8 cellular contexts compared by ENCODE assay signal in the genomic region with DNA sequence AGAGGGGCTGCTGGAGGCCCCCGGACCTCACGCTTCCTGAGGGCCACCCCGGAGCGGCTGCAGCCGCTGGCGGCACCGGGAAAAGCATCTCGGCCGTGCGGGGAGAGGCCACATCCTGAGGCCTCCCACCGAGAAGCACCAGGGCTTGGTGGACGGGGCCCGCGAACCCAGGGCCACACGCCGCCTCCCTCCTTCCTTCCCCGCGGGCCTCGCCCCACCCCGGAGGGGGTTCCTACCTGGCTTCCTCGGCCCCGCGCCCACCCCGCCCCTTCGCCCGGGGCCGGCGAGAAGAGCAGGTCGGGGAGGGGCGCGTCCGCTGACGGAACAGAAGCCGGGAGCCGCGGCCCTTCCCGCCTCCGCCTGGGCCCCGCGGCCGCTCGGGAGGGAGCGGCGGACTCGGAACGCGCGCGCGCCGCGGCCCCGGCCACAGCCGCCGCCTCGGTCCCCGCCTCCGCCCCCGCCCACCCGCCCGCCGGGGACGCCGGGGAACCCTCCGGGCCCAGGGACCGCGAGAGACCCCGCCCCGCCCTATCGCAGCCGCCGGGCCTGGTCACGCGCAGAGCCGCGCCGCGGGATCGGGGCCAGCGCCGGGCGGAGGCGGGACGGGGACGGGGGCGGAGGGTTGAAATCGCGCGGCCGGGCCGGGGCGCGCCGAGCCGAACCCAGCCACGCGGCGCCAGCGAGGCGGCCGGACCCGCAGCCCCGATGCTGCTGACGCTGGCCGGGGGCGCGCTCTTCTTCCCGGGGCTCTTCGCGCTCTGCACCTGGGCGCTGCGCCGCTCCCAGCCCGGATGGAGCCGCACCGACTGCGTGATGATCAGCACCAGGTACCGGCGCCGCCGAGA. TPM values are rescaled to one million over a fixed set of nuclear protein-coding genes. Genes with fewer than 3 reads are reported as not detected.
DNase-seq lines count a peak whose midpoint lies in the region; ATAC-seq, FAIRE-seq and TF ChIP-seq lines count a peak whose summit lies in the region.

A gene (plus strand): TSS at position 654 of the 845 bp plus-strand sequence. CDS start 52 bp downstream, at position 706.

- H3K27ac ChIP-seq in A549 (peak within 1 kb of the TSS; percentile 89 to 96), SK-N-SH (ENCODE audit: low read depth in 2 of 2, low read length in 1 of 2) (peak within 1 kb of the TSS; percentile 41 to 77; a peak in 3 of 4 replicates), left ventricle myocardium inferior (replicated peaks) (peak within 1 kb of the TSS; percentile 84)

- H3K36me3 ChIP-seq in SK-N-SH (replicated peaks in 1 of 2; ENCODE audit: control insufficient read depth in 1 of 2, insufficient read depth in 2 of 2, low read length in 1 of 2) (peaks cover 0 to 14% of the 10 kb centered on the region in 2 experiments), left ventricle myocardium inferior (no peaks in the 10 kb centered on the region)

- H3K9me2 ChIP-seq in SK-N-SH = no peaks in the 10 kb centered on the region

- no peaks in the 10 kb centered on the region for H3K9me3 ChIP-seq in A549
- no peaks in the 10 kb centered on the region for H3K9me3 ChIP-seq in SK-N-SH
- no peaks in the 10 kb centered on the region for H3K9me3 ChIP-seq in left ventricle myocardium inferior (replicated peaks)

- TF ChIP-seq EP300 in A549 (IDR thresholded peaks at IDR 0.05) (no peak), SK-N-SH (IDR thresholded peaks at IDR 0.05; ENCODE audit: borderline replicate concordance in 1 of 2, low read depth in 1 of 2, low read length in 1 of 2) (no peak)

- intact Hi-C loops in left ventricle myocardium inferior (cut with micrococcal nuclease) = no loop called here
- intact Hi-C loops in posterior cingulate gyrus (cut with DNase I) = no loop called here

- POLR2A ChIA-PET in A549 (lab: Yijun Ruan, JAX) = no interaction called here
- POLR2A ChIA-PET in SK-N-SH (lab: Yijun Ruan, JAX) = no interaction called here

- CTCF ChIA-PET in A549 (lab: Yijun Ruan, JAX) (no interaction called here), SK-N-SH (lab: Yijun Ruan, JAX) (no interaction called here)

- H3F3A ChIP-seq in SK-N-SH (replicated peaks; ENCODE audit: insufficient read depth) = peaks cover 8% of the 10 kb centered on the region

- 2% methylated on average over 18 of the region's 121 CpGs for WGBS in A549 (ENCODE audit: missing lambda C conversion rate)
- WGBS in SK-N-SH (ENCODE audit: low lambda C conversion rate) = no CpG with 5 or more reads among the region's 121 CpGs

- peak; percentile 72 to 80 for ATAC-seq in A549
- peak; percentile 76 for ATAC-seq in GM18511 (IDR thresholded peaks at IDR 0.05; ENCODE audit: unreplicated experiment)
- ATAC-seq in HG03280 (IDR thresholded peaks at IDR 0.05; ENCODE audit: unreplicated experiment) = peak; percentile 53

- H2AFZ ChIP-seq in SK-N-SH (ENCODE audit: low read depth) = peak within 1 kb of the TSS; percentile 89

- H3K4me1 ChIP-seq in A549 (peaks cover 14% of the 10 kb centered on the region), SK-N-SH (ENCODE audit: control insufficient read depth in 1 of 2, insufficient read depth in 2 of 2, low read depth in 1 of 2, low read length in 1 of 2) (peaks cover 0 to 8% of the 10 kb centered on the region in 2 experiments; a peak in 1 of 4 replicates), left ventricle myocardium inferior (peaks cover 25% of the 10 kb centered on the region)

- H3K4me3 ChIP-seq in A549 = peak within 1 kb of the TSS; percentile 80
- H3K4me3 ChIP-seq in SK-N-SH (ENCODE audit: low read depth in 2 of 2, low read length in 1 of 2) = peak within 1 kb of the TSS; percentile 68 to 85
- peak within 1 kb of the TSS; percentile 90 for H3K4me3 ChIP-seq in left ventricle myocardium inferior

- no peaks in the 10 kb centered on the region for H3K27me3 ChIP-seq in SK-N-SH (ENCODE audit: insufficient read depth)
- H3K27me3 ChIP-seq in left ventricle myocardium inferior (ENCODE audit: low read depth) = no peaks in the 10 kb centered on the region

- no peak for TF ChIP-seq RAD21 in A549 (conservative IDR thresholded peaks at IDR 0.05 in 1 of 2, IDR thresholded peaks at IDR 0.05 in 1 of 2)
- TF ChIP-seq RAD21 in SK-N-SH (IDR thresholded peaks at IDR 0.05; ENCODE audit: low read length) = no peak

- TF ChIP-seq CTCF in A549 (IDR thresholded peaks at IDR 0.05) = no peak
- TF ChIP-seq CTCF in SK-N-SH (IDR thresholded peaks at IDR 0.05) = no peak
- TF ChIP-seq CTCF in left ventricle myocardium inferior (IDR thresholded peaks at IDR 0.05; ENCODE audit: borderline replicate concordance) = no peak

- H3K4me2 ChIP-seq in A549 (peak within 1 kb of the TSS; percentile 96), SK-N-SH (peak within 1 kb of the TSS; percentile 91)

- peak within 1 kb of the TSS; percentile 78 for H3K9ac ChIP-seq in SK-N-SH

- H3K79me2 ChIP-seq in SK-N-SH (ENCODE audit: insufficient read depth) = peaks cover 42% of the 10 kb centered on the region

- H4K20me1 ChIP-seq in SK-N-SH (ENCODE audit: insufficient read depth) = 0 out of 2 replicates have a peak, but pooled peaks cover 3% of the 10 kb centered on the region

- DNase-seq in A549 (ENCODE audit: low read depth in 1 of 2, low spot score in 1 of 2) = peak; percentile 61 to 82
- peak; percentile 95 for DNase-seq in SK-N-SH
- peak in 45 of 58 donors; percentile 13 to 69 (median 42) for DNase-seq in anterior cingulate cortex (lab: John Stamatoyannopoulos, UW)
- peak; percentile 80 for DNase-seq in left ventricle myocardium inferior
- peak; percentile 32 to 92 (median 53) for DNase-seq in posterior cingulate gyrus
- no peak for DNase-seq in NCI-H187 treated with DMSO at 0.1 percent for 48 hours (lab: John Stamatoyannopoulos, UW)

- TF ChIP-seq POLR2A in A549 (IDR thresholded peaks at IDR 0.05; ENCODE audit: low read length) = peak; percentile 56

- FAIRE-seq in A549 (lab: Jason Lieb, UNC) = no peak

TF ChIP-seq in A549, 52 proteins besides CTCF, POLR2A, EP300 and RAD21 (continues in another document):
- TF ChIP-seq, protein P1, sequence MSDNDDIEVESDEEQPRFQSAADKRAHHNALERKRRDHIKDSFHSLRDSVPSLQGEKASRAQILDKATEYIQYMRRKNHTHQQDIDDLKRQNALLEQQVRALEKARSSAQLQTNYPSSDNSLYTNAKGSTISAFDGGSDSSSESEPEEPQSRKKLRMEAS (IDR thresholded peaks at IDR 0.05) = peak; percentile 5
- TF ChIP-seq, protein P2, sequence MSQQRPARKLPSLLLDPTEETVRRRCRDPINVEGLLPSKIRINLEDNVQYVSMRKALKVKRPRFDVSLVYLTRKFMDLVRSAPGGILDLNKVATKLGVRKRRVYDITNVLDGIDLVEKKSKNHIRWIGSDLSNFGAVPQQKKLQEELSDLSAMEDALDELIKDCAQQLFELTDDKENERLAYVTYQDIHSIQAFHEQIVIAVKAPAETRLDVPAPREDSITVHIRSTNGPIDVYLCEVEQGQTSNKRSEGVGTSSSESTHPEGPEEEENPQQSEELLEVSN (IDR thresholded peaks at IDR 0.05; ENCODE audit: borderline replicate concordance, low read depth) = no peak; the same call in 1 of the 2 replicates
- TF ChIP-seq HOXA7 (CRISPR knock-in tag; IDR thresholded peaks at IDR 0.05) = no peak
- no peak for TF ChIP-seq ZC3H11A (IDR thresholded peaks at IDR 0.05)
- no peak for TF ChIP-seq CHD2 (IDR thresholded peaks at IDR 0.05; ENCODE audit: low read length, partially characterized antibody)
- peak; percentile 18; the same call in 1 of the 2 replicates for TF ChIP-seq MYC (IDR thresholded peaks at IDR 0.05; ENCODE audit: borderline replicate concordance, low read length)
- no peak for TF ChIP-seq RCOR1 (IDR thresholded peaks at IDR 0.05; ENCODE audit: low read depth, low read length)
- TF ChIP-seq HDAC2 (IDR thresholded peaks at IDR 0.05) = 0 out of 2 replicates have a peak, but pooled peaks have one; percentile 32
- TF ChIP-seq FOSB (CRISPR knock-in tag; IDR thresholded peaks at IDR 0.05) = no peak
- TF ChIP-seq CBX2 (IDR thresholded peaks at IDR 0.05; ENCODE audit: borderline replicate concordance, low read depth) = no peak
- no peak for TF ChIP-seq CBX8 (IDR thresholded peaks at IDR 0.05)
- TF ChIP-seq ZFP36 (IDR thresholded peaks at IDR 0.05; ENCODE audit: borderline replicate concordance, partially characterized antibody) = no peak

TF ChIP-seq in SK-N-SH, 30 proteins besides CTCF, POLR2A, EP300 and RAD21 (continues in another document):
- TF ChIP-seq MEF2A (IDR thresholded peaks at IDR 0.05; ENCODE audit: borderline replicate concordance, low read depth) (no peak), TAF1 (IDR thresholded peaks at IDR 0.05; ENCODE audit: borderline replicate concordance, low read depth, low read length) (no peak), RFX5 (IDR thresholded peaks at IDR 0.05; ENCODE audit: low read length) (no peak), GABPA (IDR thresholded peaks at IDR 0.05; ENCODE audit: low read depth) (no peak), MXI1 (IDR thresholded peaks at IDR 0.05; ENCODE audit: low read depth, low read length) (no peak)
- TF ChIP-seq, protein P3, sequence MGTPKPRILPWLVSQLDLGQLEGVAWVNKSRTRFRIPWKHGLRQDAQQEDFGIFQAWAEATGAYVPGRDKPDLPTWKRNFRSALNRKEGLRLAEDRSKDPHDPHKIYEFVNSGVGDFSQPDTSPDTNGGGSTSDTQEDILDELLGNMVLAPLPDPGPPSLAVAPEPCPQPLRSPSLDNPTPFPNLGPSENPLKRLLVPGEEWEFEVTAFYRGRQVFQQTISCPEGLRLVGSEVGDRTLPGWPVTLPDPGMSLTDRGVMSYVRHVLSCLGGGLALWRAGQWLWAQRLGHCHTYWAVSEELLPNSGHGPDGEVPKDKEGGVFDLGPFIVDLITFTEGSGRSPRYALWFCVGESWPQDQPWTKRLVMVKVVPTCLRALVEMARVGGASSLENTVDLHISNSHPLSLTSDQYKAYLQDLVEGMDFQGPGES (IDR thresholded peaks at IDR 0.05; ENCODE audit: low read depth, low read length) = no peak
- TF ChIP-seq, protein P4, sequence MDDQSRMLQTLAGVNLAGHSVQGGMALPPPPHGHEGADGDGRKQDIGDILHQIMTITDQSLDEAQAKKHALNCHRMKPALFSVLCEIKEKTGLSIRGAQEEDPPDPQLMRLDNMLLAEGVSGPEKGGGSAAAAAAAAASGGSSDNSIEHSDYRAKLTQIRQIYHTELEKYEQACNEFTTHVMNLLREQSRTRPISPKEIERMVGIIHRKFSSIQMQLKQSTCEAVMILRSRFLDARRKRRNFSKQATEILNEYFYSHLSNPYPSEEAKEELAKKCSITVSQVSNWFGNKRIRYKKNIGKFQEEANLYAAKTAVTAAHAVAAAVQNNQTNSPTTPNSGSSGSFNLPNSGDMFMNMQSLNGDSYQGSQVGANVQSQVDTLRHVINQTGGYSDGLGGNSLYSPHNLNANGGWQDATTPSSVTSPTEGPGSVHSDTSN (IDR thresholded peaks at IDR 0.05) = no peak

RNA-seq across cellular contexts. Expression of the gene that starts here (rescaled TPM):
- polyA plus RNA-seq in A549 (2011; rRNA removed) (29.5 and 35.1 TPM in 2 replicates), A549 (2017; fragmentation: RNase III; extraction: RNeasy Plus Mini Kit Qiagen cat#74134 plus additional on column Dnase treatment) (28.5 to 31.5 TPM (median 30.8 TPM) in 3 replicates), SK-N-SH (2012; rRNA removed) (31.7 and 34.4 TPM in 2 replicates)
- polyA plus RNA-seq in A549 (2012; cell fraction: cytosol; rRNA removed) = 42.9 and 53.3 TPM in 2 replicates
- 35.4 and 40.6 TPM in 2 replicates for polyA plus RNA-seq in A549 (2012; cell fraction: nucleus; rRNA removed)
- 47.1 and 53.6 TPM in 2 replicates for polyA minus RNA-seq in A549 (2011; rRNA and poly(A)+ RNA removed)
- 27.5 and 33.4 TPM in 2 replicates for polyA plus RNA-seq in SK-N-SH (2012; cell fraction: cytosol; rRNA removed)
- polyA plus RNA-seq in SK-N-SH (2012; cell fraction: nucleus; rRNA removed) = 20.3 and 20.8 TPM in 2 replicates
- 1.5 TPM for total RNA-seq in left ventricle myocardium inferior
